15 cellular contexts compared by ENCODE assay signal in genomic region chr7:150989456-150989855, GRCh38. TPM values are rescaled to one million over a fixed set of nuclear protein-coding genes. Genes with fewer than 3 reads are reported as not detected.
A peak's percentile ranks its signal among the peaks of the same experiment; 100 is the strongest.
DNase-seq lines count a peak whose midpoint lies in the region; ATAC-seq and TF ChIP-seq lines count a peak whose summit lies in the region.
"Had no signal": no experiment of that assay in that cellular context is flagged by ENCODE, and none has a peak within 500 bp of the region (broad histone marks: within the 10 kb centered on the region; RNA-seq: fewer than 3 reads in every experiment).

No MANE protein-coding gene starts in this region.

- H3K27ac ChIP-seq in SK-N-SH (ENCODE audit: low read depth in 2 of 2, low read length in 1 of 2) (peak overlapping the region in 1 of 2 experiments; percentile 86; a peak in 2 of 4 replicates), rectal smooth muscle tissue (ENCODE audit: low read depth, low read length) (peak overlapping the region; percentile 63)
- H3K27ac ChIP-seq in effector memory CD4-positive, alpha-beta T cell (ENCODE audit: insufficient read depth, low read length, poor library complexity, severe bottlenecking) = peak overlapping the region; percentile 22
- H3K27ac ChIP-seq: vagina had no signal

- POLR2A ChIA-PET in SK-N-SH (lab: Yijun Ruan, JAX) = interaction anchor here (1.1 to 2.3 kb wide), 6 partner anchors 10 to 73 kb away, joined by 4 to 8 read pairs (median 4); no protein-coding TSS in a partner anchor

- 0 out of 2 replicates have a peak, but pooled peaks have one; percentile 12 for TF ChIP-seq RAD21 in SK-N-SH (IDR thresholded peaks at IDR 0.05; ENCODE audit: low read length)

- H4K20me1 ChIP-seq in SK-N-SH (ENCODE audit: insufficient read depth) = no peaks in the 10 kb centered on the region

- DNase-seq in SK-N-SH = peak; percentile 82
- DNase-seq in effector memory CD4-positive, alpha-beta T cell = no peak
- DNase-seq in activated CD4-positive, alpha-beta T cell treated with anti-CD3 and anti-CD28 coated beads, Interleukin-2, amount 50 U/mL, for 48 hours = no peak
- DNase-seq: activated CD4-positive, alpha-beta T cell treated with anti-CD3 and anti-CD28 coated beads for 4 hours; activated naive CD8-positive, alpha-beta T cell treated with anti-CD3 and anti-CD28 coated beads, Interleukin-2, amount 10 ng/mL, durations not matched to agents 7 days and 5 days; DMS79; immature natural killer cell; NCI-H1436 treated with DMSO at 0.1 percent for 48 hours; NK-92 treated with Interleukin-12 subunit alpha and Interleukin-12 subunit beta, amount 100 ng/mL, for 24 hours; T-helper 9 cell had no signal

- TF ChIP-seq EP300 in SK-N-SH (IDR thresholded peaks at IDR 0.05; ENCODE audit: borderline replicate concordance in 1 of 2, low read depth in 1 of 2, low read length in 1 of 2) = peak in 1 of 2 experiments; percentile 62; a peak in 2 of 4 replicates

- H3K27me3 ChIP-seq in SK-N-SH (ENCODE audit: insufficient read depth) = peaks cover 13% of the 10 kb centered on the region; the same call in 1 of the 2 replicates
- no peaks in the 10 kb centered on the region for H3K27me3 ChIP-seq in effector memory CD4-positive, alpha-beta T cell (replicated peaks; ENCODE audit: control insufficient read depth, insufficient read depth, low read length, poor library complexity, severe bottlenecking)
- H3K27me3 ChIP-seq in rectal smooth muscle tissue (ENCODE audit: control insufficient read depth, insufficient read depth, low read length) = peaks cover 4% of the 10 kb centered on the region
- H3K27me3 ChIP-seq: vagina had no signal

- H3K9ac ChIP-seq in SK-N-SH (no peak overlapping the region), rectal smooth muscle tissue (ENCODE audit: low read length) (no peak overlapping the region)

- H3K36me3 ChIP-seq in SK-N-SH (replicated peaks in 1 of 2; ENCODE audit: control insufficient read depth in 1 of 2, insufficient read depth in 2 of 2, low read length in 1 of 2) (no peaks in the 10 kb centered on the region), rectal smooth muscle tissue (ENCODE audit: control insufficient read depth, insufficient read depth, low read length) (no peaks in the 10 kb centered on the region)
- no peaks in the 10 kb centered on the region for H3K36me3 ChIP-seq in effector memory CD4-positive, alpha-beta T cell (ENCODE audit: control insufficient read depth, insufficient read depth, low read length)
- H3K36me3 ChIP-seq: vagina had no signal

- H2AFZ ChIP-seq in SK-N-SH (ENCODE audit: low read depth) = no peak overlapping the region

- H3K9me3 ChIP-seq in SK-N-SH = no peaks in the 10 kb centered on the region
- peaks cover 10% of the 10 kb centered on the region for H3K9me3 ChIP-seq in effector memory CD4-positive, alpha-beta T cell (ENCODE audit: control insufficient read depth, low read length)
- H3K9me3 ChIP-seq: vagina had no signal

- ATAC-seq in HG03039 (IDR thresholded peaks at IDR 0.05; ENCODE audit: unreplicated experiment) = no peak
- ATAC-seq: stimulated activated memory B cell treated with anti-CD40 and anti-IgM and Interleukin-4, amounts not matched to agents 10 μg/mL and 1 μg/mL and 100 μg/mL, for 72 hours had no signal

- no peak overlapping the region for H3K4me3 ChIP-seq in SK-N-SH (ENCODE audit: low read depth in 2 of 2, low read length in 1 of 2)
- no peak overlapping the region for H3K4me3 ChIP-seq in effector memory CD4-positive, alpha-beta T cell (ENCODE audit: insufficient read depth, low read depth, low read length, poor library complexity, severe bottlenecking)
- H3K4me3 ChIP-seq in rectal smooth muscle tissue (ENCODE audit: low read length) = no peak overlapping the region
- H3K4me3 ChIP-seq: skin epidermis had no signal

- 32% methylated on average over 5 of the region's 7 CpGs for WGBS in SK-N-SH (ENCODE audit: low lambda C conversion rate)

- no peaks in the 10 kb centered on the region for H3F3A ChIP-seq in SK-N-SH (replicated peaks; ENCODE audit: insufficient read depth)

- H3K4me2 ChIP-seq in SK-N-SH = no peak overlapping the region

- TF ChIP-seq CTCF in SK-N-SH (IDR thresholded peaks at IDR 0.05) = no peak

- no peaks in the 10 kb centered on the region for H3K79me2 ChIP-seq in SK-N-SH (ENCODE audit: insufficient read depth)

- H3K4me1 ChIP-seq in SK-N-SH (ENCODE audit: control insufficient read depth in 1 of 2, insufficient read depth in 2 of 2, low read depth in 1 of 2, low read length in 1 of 2) (peaks cover 0 to 35% of the 10 kb centered on the region in 2 experiments; a peak in 2 of 4 replicates), rectal smooth muscle tissue (ENCODE audit: control insufficient read depth, insufficient read depth, low read length) (peaks cover 7% of the 10 kb centered on the region)
- peaks cover 32% of the 10 kb centered on the region for H3K4me1 ChIP-seq in effector memory CD4-positive, alpha-beta T cell (ENCODE audit: control insufficient read depth, insufficient read depth, low read length, poor library complexity, severe bottlenecking)

- CTCF ChIA-PET in SK-N-SH (lab: Yijun Ruan, JAX) = interaction anchor here (0.6 to 7.8 kb wide), 46 partner anchors 9 to 541 kb away, joined by 3 to 205 read pairs (median 6); partner anchors contain the start of gene ABCB8

- no peaks in the 10 kb centered on the region for H3K9me2 ChIP-seq in SK-N-SH

TF ChIP-seq in SK-N-SH, 30 proteins besides CTCF, POLR2A, EP300 and RAD21:
- TF ChIP-seq GATA2 (CRISPR knock-in tag; IDR thresholded peaks at IDR 0.05) = peak; percentile 61
- no peak for TF ChIP-seq MEF2A (IDR thresholded peaks at IDR 0.05; ENCODE audit: borderline replicate concordance, low read depth)
- TF ChIP-seq CHD2 (IDR thresholded peaks at IDR 0.05; ENCODE audit: low read length, partially characterized antibody) = peak; percentile 36
- peak; percentile 61; the same call in 1 of the 2 replicates for TF ChIP-seq MXI1 (IDR thresholded peaks at IDR 0.05; ENCODE audit: low read depth, low read length)

RNA-seq across cellular contexts. Expression of gene NOS3, which starts 1.4 kb away (rescaled TPM):
- 0.15 and 0.41 TPM in 2 replicates for polyA plus RNA-seq in SK-N-SH (2012; rRNA removed)
- polyA plus RNA-seq in SK-N-SH (2012; cell fraction: cytosol; rRNA removed) = 0.01 and 0.24 TPM in 2 replicates
- 0.09 and 0.13 TPM in 2 replicates for polyA plus RNA-seq in SK-N-SH (2012; cell fraction: nucleus; rRNA removed)

RNA-seq across cellular contexts. Expression of gene KCNH2, which starts 11.3 kb away (rescaled TPM):
- polyA plus RNA-seq in SK-N-SH (2012; rRNA removed) = 2.2 and 6.4 TPM in 2 replicates
- 2.8 and 8.3 TPM in 2 replicates for polyA plus RNA-seq in SK-N-SH (2012; cell fraction: cytosol; rRNA removed)
- polyA plus RNA-seq in SK-N-SH (2012; cell fraction: nucleus; rRNA removed) = 4.1 and 6.1 TPM in 2 replicates
- polyA plus RNA-seq: immature natural killer cell had no signal

RNA-seq across cellular contexts. Expression of gene ATG9B, which starts 34.8 kb away (rescaled TPM):
- polyA plus RNA-seq in SK-N-SH (2012; rRNA removed) = 0.52 and 0.67 TPM in 2 replicates
- polyA plus RNA-seq in SK-N-SH (2012; cell fraction: cytosol; rRNA removed) = 0.27 and 0.37 TPM in 2 replicates
- polyA plus RNA-seq in SK-N-SH (2012; cell fraction: nucleus; rRNA removed) = 3.1 and 3.4 TPM in 2 replicates

RNA-seq across cellular contexts. Expression of gene ABCB8, which starts 38.8 kb away (rescaled TPM):
- 36.0 and 38.3 TPM in 2 replicates for polyA plus RNA-seq in SK-N-SH (2012; rRNA removed)
- 7.9 and 16.1 TPM in 2 replicates for polyA plus RNA-seq in SK-N-SH (2012; cell fraction: cytosol; rRNA removed)
- 145 and 146 TPM in 2 replicates for polyA plus RNA-seq in SK-N-SH (2012; cell fraction: nucleus; rRNA removed)

RNA-seq across cellular contexts. Expression of gene ASIC3, which starts 58.9 kb away (rescaled TPM):
- 4.0 and 4.5 TPM in 2 replicates for polyA plus RNA-seq in SK-N-SH (2012; rRNA removed)
- 0.72 and 0.77 TPM in 2 replicates for polyA plus RNA-seq in SK-N-SH (2012; cell fraction: cytosol; rRNA removed)
- polyA plus RNA-seq in SK-N-SH (2012; cell fraction: nucleus; rRNA removed) = 39.2 and 57.2 TPM in 2 replicates
- polyA plus RNA-seq: immature natural killer cell had no signal
